Comparison of ENCODE assay signal across 8 cellular contexts in genomic region chr2:241965931-241966412, GRCh38.
A peak's percentile ranks its signal among the peaks of the same experiment; 100 is the strongest.
DNase-seq lines count a peak whose midpoint lies in the region; ATAC-seq lines count a peak whose summit lies in the region.

No MANE protein-coding gene starts in this region.

- peaks cover 29% of the 10 kb centered on the region for H3K4me1 Mint-ChIP-seq in dendritic cell treated with granulocyte-macrophage colony-stimulating factor and Interleukin-4, amounts not matched to agents 40 ng/mL and 50 ng/mL, for 4 days (ENCODE audit: low read depth)

- peak; percentile 74 for ATAC-seq in GM21737 (IDR thresholded peaks at IDR 0.05; ENCODE audit: unreplicated experiment)

- no peaks in the 10 kb centered on the region for H3K36me3 Mint-ChIP-seq in dendritic cell treated with granulocyte-macrophage colony-stimulating factor and Interleukin-4, amounts not matched to agents 40 ng/mL and 50 ng/mL, for 4 days (ENCODE audit: low read depth)

- H3K27me3 Mint-ChIP-seq in dendritic cell treated with granulocyte-macrophage colony-stimulating factor and Interleukin-4, amounts not matched to agents 40 ng/mL and 50 ng/mL, for 4 days: no peaks in the 10 kb centered on the region

- intact Hi-C loops in dendritic cell treated with granulocyte-macrophage colony-stimulating factor and Interleukin-4, amounts not matched to agents 40 ng/mL and 50 ng/mL, for 4 days (cut with micrococcal nuclease): no loop called here

- H3K4me3 Mint-ChIP-seq in dendritic cell treated with granulocyte-macrophage colony-stimulating factor and Interleukin-4, amounts not matched to agents 40 ng/mL and 50 ng/mL, for 4 days: peak overlapping the region; percentile 41

- DNase-seq in ELR (ENCODE audit: low read depth): peak; percentile 92
- DNase-seq in KG1 (lab: John Stamatoyannopoulos, UW): peak; percentile 37
- DNase-seq in activated CD4-positive, alpha-beta T cell treated with anti-CD3 and anti-CD28 coated beads for 1 hour: peak; percentile 60
- peak; percentile 51 for DNase-seq in mucosa of gallbladder (ENCODE audit: low spot score)
- peak; percentile 31 to 38 for DNase-seq in stimulated activated CD8-positive, alpha-beta memory T cell treated with anti-CD3 and anti-CD28 coated beads, Interleukin-7, amount 100 ng/mL, for 1 hour (ENCODE audit: low read depth in 2 of 2)
- no peak for DNase-seq in NCI-H1417 treated with DMSO at 0.1 percent for 48 hours (lab: John Stamatoyannopoulos, UW)

- peaks cover 11% of the 10 kb centered on the region for H3K9me3 Mint-ChIP-seq in dendritic cell treated with granulocyte-macrophage colony-stimulating factor and Interleukin-4, amounts not matched to agents 40 ng/mL and 50 ng/mL, for 4 days

- H3K27ac Mint-ChIP-seq in dendritic cell treated with granulocyte-macrophage colony-stimulating factor and Interleukin-4, amounts not matched to agents 40 ng/mL and 50 ng/mL, for 4 days: peak overlapping the region; percentile 74
